Comparison of ENCODE assay signal across 8 cellular contexts in the genomic region with DNA sequence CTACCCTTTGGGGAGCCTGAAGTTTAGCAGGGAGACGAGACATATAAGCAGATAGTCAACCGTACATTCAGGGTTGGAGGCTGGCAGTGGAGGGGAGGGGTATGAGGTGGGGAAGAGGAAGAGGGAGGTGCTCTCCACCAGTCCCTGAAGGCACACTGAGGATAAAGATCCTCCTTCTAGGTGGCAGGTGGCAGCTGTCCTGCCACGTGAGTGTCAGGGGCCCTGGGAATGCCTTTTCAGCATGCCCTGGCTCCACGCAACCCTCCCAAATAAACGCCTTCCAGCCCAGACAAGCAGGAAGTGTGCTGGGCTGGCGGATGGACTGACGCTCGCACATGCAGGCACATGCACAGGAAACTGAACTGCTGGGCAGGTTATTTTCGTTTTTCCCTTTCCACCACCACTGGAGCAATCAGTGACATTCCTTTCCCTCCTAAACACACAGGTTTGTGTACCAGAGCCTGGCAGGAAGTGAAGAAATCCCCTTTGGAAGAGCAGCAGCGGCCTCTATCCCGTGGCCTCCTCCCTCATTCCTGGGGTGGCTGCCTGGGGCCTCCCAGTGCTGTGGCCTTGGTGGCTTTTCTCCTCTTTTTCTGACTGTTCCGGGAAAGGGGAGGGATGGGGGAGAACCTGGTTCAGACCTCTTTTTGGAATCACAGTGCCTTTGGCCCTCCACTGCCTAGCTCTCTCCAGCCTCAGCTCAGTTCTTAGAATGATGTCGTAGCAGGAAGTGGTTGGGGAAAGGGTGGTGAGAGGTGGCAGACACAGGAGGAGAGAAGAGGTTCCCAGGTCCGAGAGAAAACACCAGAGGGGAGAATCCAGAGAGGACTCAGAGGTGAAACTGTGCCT.
A peak's percentile ranks its signal among the peaks of the same experiment; 100 is the strongest.
DNase-seq lines count a peak whose midpoint lies in the region; ATAC-seq and TF ChIP-seq lines count a peak whose summit lies in the region.

No MANE protein-coding gene starts in this region.

- no peak for TF ChIP-seq CTCF in PC-3 (conservative IDR thresholded peaks at IDR 0.05; ENCODE audit: low read depth, low read length)
- no peak for TF ChIP-seq CTCF in GM10248 (IDR thresholded peaks at IDR 0.05; ENCODE audit: control extremely low read depth, extremely low read depth, low read depth, missing control alignments)

- peak overlapping the region; percentile 19 for H3K18ac ChIP-seq in trophoblast cell (ENCODE audit: low read length)

- no peaks in the 10 kb centered on the region for H3K36me3 ChIP-seq in trophoblast cell (ENCODE audit: control insufficient read depth in 1 of 2, insufficient read depth in 2 of 2, low read length in 2 of 2)
- no peaks in the 10 kb centered on the region for H3K36me3 ChIP-seq in PC-3 (ENCODE audit: low read depth, low read length)

- no peak overlapping the region for H3K9ac ChIP-seq in trophoblast cell (ENCODE audit: low read length)
- H3K9ac ChIP-seq in PC-3 (ENCODE audit: low read length): no peak overlapping the region

- H3K27me3 ChIP-seq in trophoblast cell (ENCODE audit: insufficient read depth, low read length) (no peaks in the 10 kb centered on the region), PC-3 (ENCODE audit: low read length) (no peaks in the 10 kb centered on the region)

- H4K8ac ChIP-seq in trophoblast cell (ENCODE audit: low read depth, low read length): peak overlapping the region; percentile 63

- H3K23ac ChIP-seq in trophoblast cell (ENCODE audit: low read length): no peak overlapping the region

- H3K4me3 ChIP-seq in trophoblast cell (ENCODE audit: low read depth, low read length): no peak overlapping the region
- H3K4me3 ChIP-seq in PC-3 (ENCODE audit: low read length): no peak overlapping the region

- peaks cover 3% of the 10 kb centered on the region for H3K9me3 ChIP-seq in trophoblast cell (ENCODE audit: insufficient read depth, low read depth, low read length)
- no peaks in the 10 kb centered on the region for H3K9me3 ChIP-seq in PC-3 (ENCODE audit: low read length)

- H2AK5ac ChIP-seq in trophoblast cell (ENCODE audit: low read length): peak overlapping the region; percentile 4

- H3K14ac ChIP-seq in trophoblast cell (ENCODE audit: low read length): peak overlapping the region; percentile 69

- no peaks in the 10 kb centered on the region for H4K20me1 ChIP-seq in PC-3 (ENCODE audit: low read length)

- H3K9me2 ChIP-seq in PC-3 (replicated peaks; ENCODE audit: low read length): no peaks in the 10 kb centered on the region

- peaks cover 9% of the 10 kb centered on the region for H3K79me1 ChIP-seq in trophoblast cell (ENCODE audit: low read length)

- H2AFZ ChIP-seq in trophoblast cell (ENCODE audit: insufficient read depth, low read length, poor library complexity) (peak overlapping the region; percentile 23), PC-3 (ENCODE audit: low read length) (no peak overlapping the region)

- H3K79me2 ChIP-seq in trophoblast cell (ENCODE audit: control insufficient read depth, insufficient read depth, low read length, poor library complexity) (no peaks in the 10 kb centered on the region), PC-3 (ENCODE audit: low read length) (no peaks in the 10 kb centered on the region)

- WGBS in trophoblast cell (ENCODE audit: extremely low coverage, insufficient coverage, insufficient read length): no CpG with 5 or more reads among the region's 14 CpGs

- POLR2A ChIA-PET in PC-3 (lab: Charles Lee; ENCODE audit: unreplicated experiment): no interaction called here
- POLR2A ChIA-PET in GM10248 (lab: Yijun Ruan, JAX): no interaction called here

- H3K27ac ChIP-seq in trophoblast cell (ENCODE audit: low read depth, low read length) (peak overlapping the region; percentile 89), PC-3 (ENCODE audit: low read length) (no peak overlapping the region)

- peaks cover 9% of the 10 kb centered on the region in 2 experiments for H3K4me1 ChIP-seq in trophoblast cell (ENCODE audit: control insufficient read depth in 1 of 2, insufficient read depth in 2 of 2, low read length in 2 of 2)
- no peaks in the 10 kb centered on the region for H3K4me1 ChIP-seq in PC-3 (ENCODE audit: insufficient read depth, low read length)

- no peak overlapping the region for H4K12ac ChIP-seq in trophoblast cell (ENCODE audit: low read depth, low read length)

- H3K4me2 ChIP-seq in trophoblast cell (ENCODE audit: low read length) (peak overlapping the region; percentile 26), PC-3 (ENCODE audit: low read length) (no peak overlapping the region)

- DNase-seq in HPDE6-E6E7 (ENCODE audit: extremely low spot score) (peak; percentile 94), trophoblast cell (peak; percentile 79 to 84), PC-3 (no peak), pons (ENCODE audit: low spot score) (no peak), GM10248 (ENCODE audit: extremely low spot score) (no peak)
- peak; percentile 13 to 40 for DNase-seq in activated CD4-positive, alpha-beta T cell treated with anti-CD3 and anti-CD28 coated beads, Interleukin-2, amount 50 U/mL, for 48 hours

- CTCF ChIA-PET in PC-3 (lab: Charles Lee) (interaction anchor here (0.6 kb wide), 1 partner anchor 152 kb away, joined by 3 read pairs; no protein-coding TSS in a partner anchor), GM10248 (lab: Yijun Ruan, JAX) (no interaction called here)

- BruUV-seq in PC-3 (replicated peaks; lab: Mats Ljungman, UMichigan): no TSS peak

- intact Hi-C loops in PC-3 (cut with micrococcal nuclease): no loop called here

- no peak overlapping the region for H3K4ac ChIP-seq in trophoblast cell (ENCODE audit: low read depth, low read length)

- H2BK120ac ChIP-seq in trophoblast cell (ENCODE audit: insufficient read depth, low read length, poor library complexity): peak overlapping the region; percentile 21

- H4K91ac ChIP-seq in trophoblast cell (ENCODE audit: low read depth, low read length): peak overlapping the region; percentile 67

- peak overlapping the region; percentile 83 for H2BK5ac ChIP-seq in trophoblast cell (ENCODE audit: low read depth, low read length, poor library complexity)

- ATAC-seq in esophagus mucosa (peak; percentile 93), GM18502 (IDR thresholded peaks at IDR 0.05; ENCODE audit: poor library complexity, unreplicated experiment) (no peak), PC-3 (no peak)

- peak overlapping the region; percentile 59 for H2BK12ac ChIP-seq in trophoblast cell (ENCODE audit: low read length)

- no peaks in the 10 kb centered on the region for H3F3A ChIP-seq in PC-3 (ENCODE audit: low read length, unreplicated experiment)

Comparison
In these comparisons a context has a peak if more than half of its experiments do, and no peak if none do; other contexts are left out.
1. DNase-seq: peak in HPDE6-E6E7 (single experiment), activated CD4-positive, alpha-beta T cell treated with anti-CD3 and anti-CD28 coated beads, Interleukin-2, amount 50 U/mL, for 48 hours (2 of 2) and trophoblast cell (2 of 2); none in PC-3 (single experiment), pons (single experiment) and GM10248 (single experiment).